In genomic region chr4:145278341-145279121, GRCh38 we compare ENCODE assay signal across 18 cellular contexts.
DNase-seq lines count a peak whose midpoint lies in the region; TF ChIP-seq lines count a peak whose summit lies in the region.
"Had no signal": no experiment of that assay in that cellular context is flagged by ENCODE, and none has a peak within 500 bp of the region (broad histone marks: within the 10 kb centered on the region; RNA-seq: fewer than 3 reads in every experiment).

No MANE protein-coding gene starts in this region.

- H3K27ac Mint-ChIP-seq in activated CD4-positive, alpha-beta memory T cell treated with anti-CD3 and anti-CD28 coated beads for 36 hours: no peak overlapping the region
- no peak overlapping the region for H3K27ac Mint-ChIP-seq in Calu3 (ENCODE audit: unreplicated experiment)
- H3K27ac Mint-ChIP-seq: IgD-negative memory B cell had no signal

- no peaks in the 10 kb centered on the region for H3K36me3 Mint-ChIP-seq in activated CD4-positive, alpha-beta memory T cell treated with anti-CD3 and anti-CD28 coated beads for 36 hours
- H3K36me3 Mint-ChIP-seq in Calu3 (ENCODE audit: insufficient read depth, unreplicated experiment): no peaks in the 10 kb centered on the region

- no peak for TF ChIP-seq CTCF in epithelial cell of esophagus (IDR thresholded peaks at IDR 0.05; ENCODE audit: insufficient read depth, low read depth, low read length, missing control alignments)
- TF ChIP-seq CTCF in uterus (IDR thresholded peaks at IDR 0.05): no peak
- TF ChIP-seq CTCF in Calu3 (IDR thresholded peaks at IDR 0.05; ENCODE audit: unreplicated experiment): no peak

- H3K27ac ChIP-seq in mesenchymal stem cell (ENCODE audit: low read length, poor library complexity, severe bottlenecking) (peak overlapping the region; percentile 91), uterus (peak overlapping the region in 1 of 2 donors; percentile 5)
- H3K27ac ChIP-seq: C4-2B, colonic mucosa, parathyroid adenoma, stomach had no signal

- no peak overlapping the region for H3K4me3 ChIP-seq in epithelial cell of esophagus (ENCODE audit: low read length)
- H3K4me3 ChIP-seq in mesenchymal stem cell (ENCODE audit: insufficient read depth in 1 of 2, low read depth in 1 of 2, low read length in 2 of 2): peak overlapping the region in 1 of 2 experiments; percentile 15
- H3K4me3 ChIP-seq in uterus: no peak overlapping the region
- H3K4me3 ChIP-seq: colonic mucosa, stomach had no signal

- TF ChIP-seq POLR2A in uterus (IDR thresholded peaks at IDR 0.05): no peak

- no peak overlapping the region for H2AFZ ChIP-seq in mesenchymal stem cell (ENCODE audit: low read depth, low read length)
- H2AFZ ChIP-seq: parathyroid adenoma had no signal

- peak overlapping the region; percentile 82 for H2AK5ac ChIP-seq in mesenchymal stem cell (ENCODE audit: low read length, severe bottlenecking)

- peaks cover 5% of the 10 kb centered on the region for H3K4me1 ChIP-seq in mesenchymal stem cell (ENCODE audit: control insufficient read depth, insufficient read depth, low read depth, low read length)
- no peaks in the 10 kb centered on the region for H3K4me1 ChIP-seq in uterus
- H3K4me1 ChIP-seq: colonic mucosa, parathyroid adenoma had no signal

- POLR2A ChIA-PET in activated CD4-positive, alpha-beta memory T cell treated with anti-CD3 and anti-CD28 coated beads for 36 hours (lab: Charles Lee): no interaction called here

- H3K14ac ChIP-seq in mesenchymal stem cell (ENCODE audit: low read length in 2 of 2): no peak overlapping the region

- no peaks in the 10 kb centered on the region for H3K79me1 ChIP-seq in mesenchymal stem cell (replicated peaks; ENCODE audit: low read length, poor library complexity, severe bottlenecking)

- BruUV-seq in Calu3 (replicated peaks; lab: Mats Ljungman, UMichigan): no TSS peak

- H3K4me3 Mint-ChIP-seq in activated CD4-positive, alpha-beta memory T cell treated with anti-CD3 and anti-CD28 coated beads for 36 hours: no peak overlapping the region
- H3K4me3 Mint-ChIP-seq in Calu3 (ENCODE audit: low read depth, unreplicated experiment): no peak overlapping the region
- H3K4me3 Mint-ChIP-seq: IgD-negative memory B cell had no signal

- H3K9me3 ChIP-seq in mesenchymal stem cell (ENCODE audit: control insufficient read depth, low read length) (no peaks in the 10 kb centered on the region), uterus (no peaks in the 10 kb centered on the region)
- H3K9me3 ChIP-seq: colonic mucosa, stomach had no signal

- no CpG with 5 or more reads among the region's 2 CpGs for WGBS in mesenchymal stem cell

- no peak overlapping the region for H4K91ac ChIP-seq in mesenchymal stem cell (ENCODE audit: low read length)

- H3K27me3 ChIP-seq in mesenchymal stem cell (ENCODE audit: control insufficient read depth in 1 of 2, insufficient read depth in 1 of 2, low read length in 2 of 2): no peaks in the 10 kb centered on the region
- no peaks in the 10 kb centered on the region for H3K27me3 ChIP-seq in uterus
- H3K27me3 ChIP-seq: colonic mucosa, stomach had no signal

- peak overlapping the region; percentile 74 for H2BK5ac ChIP-seq in mesenchymal stem cell (ENCODE audit: low read depth, low read length, poor library complexity, severe bottlenecking)

- no peak overlapping the region for H3K4ac ChIP-seq in mesenchymal stem cell (ENCODE audit: low read depth in 1 of 2, low read length in 2 of 2)

- H3K27me3 Mint-ChIP-seq in activated CD4-positive, alpha-beta memory T cell treated with anti-CD3 and anti-CD28 coated beads for 36 hours: peaks cover 3% of the 10 kb centered on the region
- no peaks in the 10 kb centered on the region for H3K27me3 Mint-ChIP-seq in Calu3 (ENCODE audit: unreplicated experiment)

- H4K8ac ChIP-seq in mesenchymal stem cell (ENCODE audit: low read length): no peak overlapping the region

- no peak overlapping the region for H3K23ac ChIP-seq in mesenchymal stem cell (ENCODE audit: low read length in 2 of 2)

- H3K18ac ChIP-seq in mesenchymal stem cell (ENCODE audit: low read depth in 1 of 2, low read length in 2 of 2): peak overlapping the region in 1 of 2 experiments; percentile 81

- H3K4me2 ChIP-seq in mesenchymal stem cell (ENCODE audit: low read length, poor library complexity, severe bottlenecking): no peak overlapping the region

- no peaks in the 10 kb centered on the region for H3K4me1 Mint-ChIP-seq in activated CD4-positive, alpha-beta memory T cell treated with anti-CD3 and anti-CD28 coated beads for 36 hours (ENCODE audit: low read depth)
- no peaks in the 10 kb centered on the region for H3K4me1 Mint-ChIP-seq in Calu3 (ENCODE audit: low read depth, unreplicated experiment)
- H3K4me1 Mint-ChIP-seq: IgD-negative memory B cell had no signal

- H2BK15ac ChIP-seq in mesenchymal stem cell (ENCODE audit: low read depth, poor library complexity, severe bottlenecking): no peak overlapping the region

- DNase-seq in EH (ENCODE audit: low read depth) (peak; percentile 59), OCI-M1 (lab: John Stamatoyannopoulos, UW) (peak; percentile 93), epithelial cell of esophagus (ENCODE audit: low read depth) (peak; percentile 39), mesenchymal stem cell (peak; percentile 64), uterus (no peak), Calu3 (no peak), NK-92 (lab: John Stamatoyannopoulos, UW; ENCODE audit: unreplicated experiment) (no peak)
- DNase-seq in activated CD4-positive, alpha-beta memory T cell treated with anti-CD3 and anti-CD28 coated beads for 36 hours: no peak
- DNase-seq: activated CD8-positive, alpha-beta memory T cell treated with anti-CD3 and anti-CD28 coated beads for 24 hours; activated naive CD4-positive, alpha-beta T cell treated with Interleukin-2 at 50 U/mL for 16 hours; colonic mucosa; mesendoderm; NCI-H1930; stimulated activated CD4-positive, alpha-beta T cell treated with anti-CD3 and anti-CD28 coated beads, Interleukin-4, amount 100 ng/mL, for 4 hours; stomach had no signal

- intact Hi-C loops in activated CD4-positive, alpha-beta memory T cell treated with anti-CD3 and anti-CD28 coated beads for 36 hours (cut with micrococcal nuclease): no loop called here
- intact Hi-C loops in uterus (cut with DNase I; ENCODE audit: low total_unique reads) (no loop called here), Calu3 (cut with micrococcal nuclease; ENCODE audit: unreplicated experiment) (no loop called here)

- H2BK12ac ChIP-seq in mesenchymal stem cell (ENCODE audit: low read length in 2 of 2): no peak overlapping the region

- peak overlapping the region; percentile 79 for H3K9ac ChIP-seq in mesenchymal stem cell (ENCODE audit: low read length)
- H3K9ac ChIP-seq: parathyroid adenoma had no signal

- CTCF ChIA-PET in activated CD4-positive, alpha-beta memory T cell treated with anti-CD3 and anti-CD28 coated beads for 36 hours (lab: Charles Lee): no interaction called here
- CTCF ChIA-PET in Calu3 (lab: Charles Lee): no interaction called here

- H2BK120ac ChIP-seq in mesenchymal stem cell (ENCODE audit: low read depth, low read length): no peak overlapping the region

- H3K36me3 ChIP-seq in mesenchymal stem cell (ENCODE audit: control insufficient read depth in 1 of 2, insufficient read depth in 2 of 2, low read depth in 1 of 2, low read length in 2 of 2) (no peaks in the 10 kb centered on the region), uterus (no peaks in the 10 kb centered on the region)
- H3K36me3 ChIP-seq: colonic mucosa, stomach had no signal

- H3K9me3 Mint-ChIP-seq in activated CD4-positive, alpha-beta memory T cell treated with anti-CD3 and anti-CD28 coated beads for 36 hours: no peaks in the 10 kb centered on the region
- peaks cover 3% of the 10 kb centered on the region for H3K9me3 Mint-ChIP-seq in Calu3 (ENCODE audit: low read depth, unreplicated experiment)

Comparison
In these comparisons a context has a peak if more than half of its experiments do, and no peak if none do; other contexts are left out.
1. DNase-seq: peak in EH (single experiment), OCI-M1 (single experiment), epithelial cell of esophagus (single experiment) and mesenchymal stem cell (single experiment); none in activated CD4-positive, alpha-beta memory T cell treated with anti-CD3 and anti-CD28 coated beads for 36 hours (single experiment), uterus (0 of 2), Calu3 (single experiment) and NK-92 (single experiment).